Comparison of ENCODE assay signal across 11 cellular contexts in genomic region chr17:76560036-76560876, GRCh38. TPM values are rescaled to one million over a fixed set of nuclear protein-coding genes. Genes with fewer than 3 reads are reported as not detected.
DNase-seq lines count a peak whose midpoint lies in the region; ATAC-seq and TF ChIP-seq lines count a peak whose summit lies in the region.
"Had no signal": no experiment of that assay in that cellular context is flagged by ENCODE, and none has a peak within 500 bp of the region (broad histone marks: within the 10 kb centered on the region; RNA-seq: fewer than 3 reads in every experiment).

No MANE protein-coding gene starts in this region.

- no peak overlapping the region for H3K27ac ChIP-seq in OCI-LY3 (ENCODE audit: low read length)
- no peak overlapping the region for H3K27ac ChIP-seq in endodermal cell (ENCODE audit: low read depth, low read length)

- H3K4me3 ChIP-seq in OCI-LY3 (ENCODE audit: low read length) (no peak overlapping the region), endodermal cell (ENCODE audit: low read length) (peak overlapping the region; percentile 96), skeletal muscle satellite cell (ENCODE audit: low read length) (peak overlapping the region; percentile 33)

- peak overlapping the region; percentile 64 for H3K27ac Mint-ChIP-seq in endodermal cell

- no peak overlapping the region for H2AFZ ChIP-seq in OCI-LY3 (ENCODE audit: low read depth, low read length)

- no peaks in the 10 kb centered on the region for H3K9me3 Mint-ChIP-seq in endodermal cell

- no peaks in the 10 kb centered on the region for H3K27me3 Mint-ChIP-seq in endodermal cell (ENCODE audit: insufficient read depth)

- peaks cover 45% of the 10 kb centered on the region for H4K20me1 ChIP-seq in OCI-LY3 (ENCODE audit: insufficient read depth, low read length)

- peaks cover 21% of the 10 kb centered on the region for H3K4me1 Mint-ChIP-seq in endodermal cell

- DNase-seq in SIG-M5 treated with dmso at 0.1 percent for 504 hours (lab: John Stamatoyannopoulos, UW; ENCODE audit: unreplicated experiment): peak; percentile 64
- no peak for DNase-seq in SIG-M5 (lab: John Stamatoyannopoulos, UW)
- no peak for DNase-seq in endodermal cell
- no peak for DNase-seq in NCI-H1436 (lab: John Stamatoyannopoulos, UW)
- DNase-seq: ACHN; activated naive CD4-positive, alpha-beta T cell treated with Interleukin-2 at 50 U/mL for 16 hours; hippocampal formation had no signal

- TF ChIP-seq CTCF in OCI-LY3 (IDR thresholded peaks at IDR 0.05; ENCODE audit: low read depth, low read length) (no peak), endodermal cell (conservative IDR thresholded peaks at IDR 0.05) (no peak)

- 95% methylated on average over 10 of the region's 10 CpGs for WGBS in endodermal cell (ENCODE audit: insufficient coverage in 1 of 2, insufficient read length in 1 of 2), 2 experiments

- peak overlapping the region; percentile 94 for H3K4me3 Mint-ChIP-seq in endodermal cell

- peaks cover 32% of the 10 kb centered on the region for H3K4me1 ChIP-seq in OCI-LY3 (ENCODE audit: low read length)
- H3K4me1 ChIP-seq in endodermal cell (ENCODE audit: control insufficient read depth, insufficient read depth, low read length): peaks cover 5% of the 10 kb centered on the region
- peaks cover 51% of the 10 kb centered on the region for H3K4me1 ChIP-seq in skeletal muscle satellite cell (ENCODE audit: control insufficient read depth, insufficient read depth, low read length)

- H3K36me3 Mint-ChIP-seq in endodermal cell (ENCODE audit: low read depth): peaks cover 52% of the 10 kb centered on the region

- peaks cover 61% of the 10 kb centered on the region for H3K79me2 ChIP-seq in OCI-LY3 (ENCODE audit: low read length)

- no peaks in the 10 kb centered on the region for H3K9me3 ChIP-seq in OCI-LY3 (ENCODE audit: insufficient read depth, low read length)
- no peaks in the 10 kb centered on the region for H3K9me3 ChIP-seq in endodermal cell (ENCODE audit: control insufficient read depth, low read length)
- no peaks in the 10 kb centered on the region for H3K9me3 ChIP-seq in skeletal muscle satellite cell (replicated peaks; ENCODE audit: low read length)

- H3K27me3 ChIP-seq in OCI-LY3 (ENCODE audit: low read depth, low read length): no peaks in the 10 kb centered on the region
- H3K27me3 ChIP-seq in endodermal cell (ENCODE audit: control insufficient read depth, insufficient read depth, low read length, poor library complexity, severe bottlenecking): no peaks in the 10 kb centered on the region
- no peaks in the 10 kb centered on the region for H3K27me3 ChIP-seq in skeletal muscle satellite cell (ENCODE audit: control insufficient read depth, insufficient read depth, low read length)

- ATAC-seq in GM18498 (IDR thresholded peaks at IDR 0.05; ENCODE audit: unreplicated experiment) (no peak), GM21737 (IDR thresholded peaks at IDR 0.05; ENCODE audit: unreplicated experiment) (no peak)

- H3K4me2 ChIP-seq in OCI-LY3 (ENCODE audit: low read length): peak overlapping the region; percentile 99
- peak overlapping the region; percentile 91 for H3K4me2 ChIP-seq in skeletal muscle satellite cell (ENCODE audit: low read length)

- H3K9ac ChIP-seq in OCI-LY3 (ENCODE audit: low read length): no peak overlapping the region
- no peak overlapping the region for H3K9ac ChIP-seq in endodermal cell (ENCODE audit: extremely low read depth, low read length, poor library complexity, severe bottlenecking)
- peak overlapping the region; percentile 9 for H3K9ac ChIP-seq in skeletal muscle satellite cell (ENCODE audit: low read depth, low read length)

- H3K36me3 ChIP-seq in OCI-LY3 (replicated peaks; ENCODE audit: low read depth, low read length) (peaks cover 44% of the 10 kb centered on the region), endodermal cell (ENCODE audit: control insufficient read depth, insufficient read depth, low read length) (peaks cover 46% of the 10 kb centered on the region), skeletal muscle satellite cell (ENCODE audit: insufficient read depth, low read length) (peaks cover 33% of the 10 kb centered on the region)

RNA-seq across cellular contexts. Expression of gene PRCD, which starts 20.4 kb away (rescaled TPM):
- total RNA-seq in endodermal cell: 1 to 10 TPM; 3.2 to 4.8 TPM
- polyA plus RNA-seq in endodermal cell (2013, experiment 1 of 2): 0.50 TPM
- polyA plus RNA-seq in endodermal cell (2013, experiment 2 of 2): 2.2 TPM
- 0.22 and 1.0 TPM in 2 replicates for total RNA-seq in skeletal muscle satellite cell (2012; rRNA removed)

RNA-seq across cellular contexts. Expression of gene CYGB, which starts 22.7 kb away (rescaled TPM):
- total RNA-seq in endodermal cell: 1 to 10 TPM; 2.0 to 3.4 TPM
- polyA plus RNA-seq in endodermal cell (2013, experiment 1 of 2): 3.3 TPM
- 2.3 TPM for polyA plus RNA-seq in endodermal cell (2013, experiment 2 of 2)
- 12.7 and 12.9 TPM in 2 replicates for total RNA-seq in skeletal muscle satellite cell (2012; rRNA removed)

RNA-seq across cellular contexts. Expression of gene ST6GALNAC2, which starts 25.4 kb away (rescaled TPM):
- total RNA-seq in endodermal cell: 10 to 100 TPM; 15.1 to 26.9 TPM
- polyA plus RNA-seq in endodermal cell (2013, experiment 1 of 2): 3.5 TPM
- polyA plus RNA-seq in endodermal cell (2013, experiment 2 of 2): 3.6 TPM
- 0.22 TPM in 1 of 2 replicates, not detected in the other for total RNA-seq in skeletal muscle satellite cell (2012; rRNA removed)

RNA-seq across cellular contexts. Expression of gene RHBDF2, which starts 59.0 kb away (rescaled TPM):
- total RNA-seq in endodermal cell: 10 to 100 TPM; 28.5 to 31.1 TPM
- polyA plus RNA-seq in endodermal cell (2013, experiment 1 of 2): 6.1 TPM
- polyA plus RNA-seq in endodermal cell (2013, experiment 2 of 2): 6.0 TPM
- total RNA-seq in skeletal muscle satellite cell (2012; rRNA removed): 6.6 and 9.6 TPM in 2 replicates
